In genomic region chr10:88386878-88387773, GRCh38 we compare ENCODE assay signal across 8 cellular contexts.
DNase-seq lines count a peak whose midpoint lies in the region; ATAC-seq, FAIRE-seq and TF ChIP-seq lines count a peak whose summit lies in the region.

No MANE protein-coding gene starts in this region.

- H3K27ac Mint-ChIP-seq in glutamatergic neuron (ENCODE audit: unreplicated experiment) = no peak overlapping the region

- H3K9me3 Mint-ChIP-seq in glutamatergic neuron (ENCODE audit: unreplicated experiment) = no peaks in the 10 kb centered on the region

- H3K4me3 Mint-ChIP-seq in glutamatergic neuron (ENCODE audit: unreplicated experiment) = no peak overlapping the region

- no peaks in the 10 kb centered on the region for H3K4me1 Mint-ChIP-seq in glutamatergic neuron (ENCODE audit: low read depth, unreplicated experiment)

- H3K9me3 ChIP-seq in osteoblast (ENCODE audit: low read depth, low read length) = no peaks in the 10 kb centered on the region

- H3K4me2 ChIP-seq in osteoblast (ENCODE audit: insufficient read depth, low read length) = peak overlapping the region; percentile 71

- no peak for TF ChIP-seq CTCF in osteoblast (IDR thresholded peaks at IDR 0.05; ENCODE audit: extremely low read depth, low read depth, low read length)
- TF ChIP-seq CTCF in glutamatergic neuron (IDR thresholded peaks at IDR 0.05; ENCODE audit: partially characterized antibody, unreplicated experiment) = no peak

- peak overlapping the region; percentile 30 for H3K27ac ChIP-seq in osteoblast (ENCODE audit: low read depth, low read length)

- no peaks in the 10 kb centered on the region for H3K79me2 ChIP-seq in osteoblast (ENCODE audit: insufficient read depth, low read length)

- H3K36me3 Mint-ChIP-seq in glutamatergic neuron (ENCODE audit: unreplicated experiment) = peaks cover 4% of the 10 kb centered on the region

- peak overlapping the region; percentile 48 for H2AFZ ChIP-seq in osteoblast (ENCODE audit: low read length)

- peaks cover 24% of the 10 kb centered on the region for H3K4me1 ChIP-seq in osteoblast (ENCODE audit: insufficient read depth, low read length)

- H3K36me3 ChIP-seq in osteoblast (ENCODE audit: insufficient read depth, low read length) = no peaks in the 10 kb centered on the region

- no peaks in the 10 kb centered on the region for H3K27me3 Mint-ChIP-seq in glutamatergic neuron (ENCODE audit: unreplicated experiment)

- peak; percentile 59 for ATAC-seq in GM18868 (IDR thresholded peaks at IDR 0.05; ENCODE audit: unreplicated experiment)
- ATAC-seq in HG03558 (IDR thresholded peaks at IDR 0.05; ENCODE audit: extremely low read depth, unreplicated experiment) = peak; percentile 41

- FAIRE-seq in frontal cortex (lab: Jason Lieb, UNC) = no peak

- DNase-seq in AG08395 (ENCODE audit: low spot score) (peak; percentile 45), UCSD-AML1 (lab: John Stamatoyannopoulos, UW; ENCODE audit: unreplicated experiment) (peak; percentile 15), frontal cortex (ENCODE audit: low spot score in 2 of 2) (peak; percentile 2 to 30), osteoblast (ENCODE audit: insufficient read length, low spot score, missing footprints) (peak; percentile 83), SHP77 (lab: John Stamatoyannopoulos, UW) (no peak), glutamatergic neuron (no peak)

- H3K4me3 ChIP-seq in osteoblast (ENCODE audit: insufficient read depth, low read length) = peak overlapping the region; percentile 61

- no peaks in the 10 kb centered on the region for H3K27me3 ChIP-seq in osteoblast (ENCODE audit: insufficient read depth, low read length)

- no peaks in the 10 kb centered on the region for H4K20me1 ChIP-seq in osteoblast (ENCODE audit: insufficient read depth, low read length)

Comparison
In these comparisons a context has a peak if more than half of its experiments do, and no peak if none do; other contexts are left out.
1. DNase-seq: peak in AG08395 (single experiment), UCSD-AML1 (single experiment), frontal cortex (2 of 2) and osteoblast (single experiment); none in SHP77 (0 of 2) and glutamatergic neuron (single experiment).